2 cellular contexts compared by ENCODE assay signal in genomic region chrY:6520047-6520446, GRCh38.
DNase-seq lines count a peak whose midpoint lies in the region; ATAC-seq and TF ChIP-seq lines count a peak whose summit lies in the region.
"Not testable (repeated sequence)": the region's sequence is repeated elsewhere in the genome, so short reads cannot be mapped to it uniquely, and the experiment has no call there.

No MANE protein-coding gene starts in this region.

- H3K4me3 Mint-ChIP-seq in WTC11: not testable (repeated sequence)

- not testable (repeated sequence) for H3K36me3 Mint-ChIP-seq in WTC11

- not testable (repeated sequence) for H3K9me3 Mint-ChIP-seq in WTC11

- ATAC-seq in WTC11: peak; percentile 81
- ATAC-seq in left lobe of liver: peak; percentile 95

- not testable (repeated sequence) for H3K27ac Mint-ChIP-seq in WTC11

- not testable (repeated sequence) for DNase-seq in WTC11 (ENCODE audit: low spot score)
- peak; percentile 63 for DNase-seq in left lobe of liver (ENCODE audit: low spot score)

- H3K4me1 Mint-ChIP-seq in WTC11: not testable (repeated sequence)

- H3K27me3 Mint-ChIP-seq in WTC11 (ENCODE audit: low read depth): not testable (repeated sequence)

- POLR2A ChIA-PET in WTC11 (lab: Charles Lee): not testable (repeated sequence)

- not testable (repeated sequence) for TF ChIP-seq CTCF in WTC11 (IDR thresholded peaks at IDR 0.05)

- CTCF ChIA-PET in WTC11 (lab: Charles Lee): not testable (repeated sequence)
